9 cellular contexts compared by ENCODE assay signal in the genomic region with DNA sequence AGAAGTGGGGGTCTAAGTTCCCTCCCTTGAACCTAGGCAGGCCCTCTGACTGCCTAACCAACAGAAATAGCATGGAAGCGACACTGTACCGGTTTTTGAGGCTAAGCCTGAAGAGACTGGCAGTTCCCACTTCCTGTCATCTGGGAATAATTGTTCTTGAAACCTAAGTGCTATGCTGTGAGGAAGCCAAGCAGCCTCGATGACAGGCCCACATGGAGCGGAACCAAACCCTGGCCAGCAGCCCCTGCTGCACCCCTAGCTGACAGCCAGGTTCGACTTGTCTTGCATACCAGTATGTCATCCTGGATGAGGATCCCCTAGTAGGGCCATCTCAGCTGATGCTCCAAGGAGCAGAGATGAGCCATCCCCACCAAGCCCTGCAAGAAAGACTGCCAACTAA. TPM values are rescaled to one million over a fixed set of nuclear protein-coding genes. Genes with fewer than 3 reads are reported as not detected.
A peak's percentile ranks its signal among the peaks of the same experiment; 100 is the strongest.
DNase-seq lines count a peak whose midpoint lies in the region; ATAC-seq and TF ChIP-seq lines count a peak whose summit lies in the region.
"Had no signal": no experiment of that assay in that cellular context is flagged by ENCODE, and none has a peak within 500 bp of the region (broad histone marks: within the 10 kb centered on the region; RNA-seq: fewer than 3 reads in every experiment).

No MANE protein-coding gene starts in this region.

- H3K36me3 ChIP-seq in DOHH2 (ENCODE audit: control insufficient read depth, low read length), result no peaks in the 10 kb centered on the region
- H3K36me3 ChIP-seq in left lung, result no peaks in the 10 kb centered on the region

- H3K9me2 ChIP-seq in DOHH2 (replicated peaks; ENCODE audit: control insufficient read depth, low read length), result no peaks in the 10 kb centered on the region

- H3K27ac ChIP-seq in DOHH2 (ENCODE audit: low read depth, low read length) (peak overlapping the region; percentile 83), RWPE1 (peak overlapping the region; percentile 87), left lung (peak overlapping the region; percentile 36 to 86)

- DNase-seq in AG10803 (ENCODE audit: low read depth) (peak; percentile 76), RWPE1 (ENCODE audit: low spot score) (no peak), left lung (no peak), CD1c-positive myeloid dendritic cell (ENCODE audit: extremely low spot score) (no peak)
- DNase-seq: NCI-H526 treated with DMSO at 0.1 percent for 48 hours had no signal

- H3F3A ChIP-seq in DOHH2 (ENCODE audit: control insufficient read depth, insufficient read depth), result peaks cover 36% of the 10 kb centered on the region

- peak overlapping the region; percentile 70 for H3K4me2 ChIP-seq in DOHH2 (ENCODE audit: low read length)

- intact Hi-C loops in left lung (cut with DNase I), result no loop called here

- H3K79me2 ChIP-seq in DOHH2 (ENCODE audit: control insufficient read depth, low read length), result no peaks in the 10 kb centered on the region

- H3K4me1 ChIP-seq in DOHH2 (ENCODE audit: control insufficient read depth, low read length) (peaks cover 80% of the 10 kb centered on the region), left lung (peaks cover 25 to 65% of the 10 kb centered on the region in 2 donors)

- POLR2A ChIA-PET in RWPE1 (lab: Yijun Ruan, JAX; ENCODE audit: low non-redundant PET), result no interaction called here

- no peak for TF ChIP-seq CTCF in AG10803 (conservative IDR thresholded peaks at IDR 0.05; ENCODE audit: low read length)
- TF ChIP-seq CTCF in DOHH2 (IDR thresholded peaks at IDR 0.05; ENCODE audit: low read depth, low read length, poor library complexity, severe bottlenecking), result no peak
- TF ChIP-seq CTCF in RWPE1 (conservative IDR thresholded peaks at IDR 0.05; ENCODE audit: low read depth), result no peak
- no peak for TF ChIP-seq CTCF in left lung (IDR thresholded peaks at IDR 0.05)

- no peaks in the 10 kb centered on the region for H4K20me1 ChIP-seq in DOHH2 (ENCODE audit: control insufficient read depth, insufficient read depth, low read depth, low read length)

- H3K9me3 ChIP-seq in DOHH2 (ENCODE audit: control insufficient read depth, insufficient read depth, low read length) (no peaks in the 10 kb centered on the region), left lung (no peaks in the 10 kb centered on the region)

- H3K4me3 ChIP-seq in AG10803 (ENCODE audit: low read length) (no peak overlapping the region), DOHH2 (ENCODE audit: low read length) (peak overlapping the region; percentile 56), left lung (no peak overlapping the region)

- CTCF ChIA-PET in RWPE1 (lab: Yijun Ruan, JAX), result interaction anchor here (1.1 kb wide), 1 partner anchor 12 kb away, joined by 3 read pairs; no protein-coding TSS in a partner anchor

- ATAC-seq in left lung (no peak), HG03108 (IDR thresholded peaks at IDR 0.05; ENCODE audit: unreplicated experiment) (no peak), HG02759 (IDR thresholded peaks at IDR 0.05; ENCODE audit: unreplicated experiment) (no peak), HG02970 (IDR thresholded peaks at IDR 0.05; ENCODE audit: low FRiP score, unreplicated experiment) (no peak)

- H3K27me3 ChIP-seq in DOHH2 (ENCODE audit: control insufficient read depth, low read length) (no peaks in the 10 kb centered on the region), left lung (peaks cover 0 to 6% of the 10 kb centered on the region in 2 donors)

RNA-seq across cellular contexts. Expression of gene GPR68, which starts 6.4 kb away (rescaled TPM):
- 1 to 10 TPM; 3.9 to 4.2 TPM for total RNA-seq in left lung
